In genomic region chr9:129720865-129721545, GRCh38 we compare ENCODE assay signal across 3 cellular contexts.
TF ChIP-seq lines count a peak whose summit lies in the region.

No MANE protein-coding gene starts in this region.

TF ChIP-seq in A549, 52 proteins besides CTCF, POLR2A, EP300 and RAD21:
- no peak for TF ChIP-seq RFX5 (IDR thresholded peaks at IDR 0.05)
- no peak for TF ChIP-seq RNF2 (IDR thresholded peaks at IDR 0.05; ENCODE audit: borderline replicate concordance, low read depth)
- TF ChIP-seq TFCP2L1 (CRISPR knock-in tag; IDR thresholded peaks at IDR 0.05): no peak
- no peak for TF ChIP-seq REST (IDR thresholded peaks at IDR 0.05)
- TF ChIP-seq HOXA7 (CRISPR knock-in tag; IDR thresholded peaks at IDR 0.05): no peak
- no peak for TF ChIP-seq NR3C1 (IDR thresholded peaks at IDR 0.05)
- TF ChIP-seq FOSL2 (IDR thresholded peaks at IDR 0.05): no peak
- no peak for TF ChIP-seq FOSL2 (CRISPR knock-in tag; IDR thresholded peaks at IDR 0.05)

TF ChIP-seq in K562, 482 proteins besides CTCF, POLR2A, EP300 and RAD21 (continues in another document):
- TF ChIP-seq ZNF584 (CRISPR knock-in tag; IDR thresholded peaks at IDR 0.05; ENCODE audit: low read depth) (no peak), STAG1 (CRISPR knock-in tag; IDR thresholded peaks at IDR 0.05; ENCODE audit: borderline replicate concordance) (peak; percentile 40; the same call in 1 of the 2 replicates), ESRRB (CRISPR knock-in tag; IDR thresholded peaks at IDR 0.05; ENCODE audit: borderline replicate concordance) (no peak), XRCC3 (IDR thresholded peaks at IDR 0.05) (no peak), FOXJ3 (CRISPR knock-in tag; IDR thresholded peaks at IDR 0.05) (no peak), MTA2 (IDR thresholded peaks at IDR 0.05; ENCODE audit: low read depth) (no peak), ZNF696 (CRISPR knock-in tag; conservative IDR thresholded peaks at IDR 0.05) (no peak), ZNF354B (CRISPR knock-in tag; IDR thresholded peaks at IDR 0.05) (no peak), ZNF76 (CRISPR knock-in tag; IDR thresholded peaks at IDR 0.05; ENCODE audit: borderline replicate concordance) (no peak), HOXB6 (CRISPR knock-in tag; IDR thresholded peaks at IDR 0.05; ENCODE audit: borderline replicate concordance) (no peak), ZNF324 (CRISPR knock-in tag; IDR thresholded peaks at IDR 0.05) (no peak), ZNF263 (CRISPR knock-in tag; IDR thresholded peaks at IDR 0.05; ENCODE audit: borderline replicate concordance) (0 out of 2 replicates have a peak, but pooled peaks have one; percentile 16), JUN (IDR thresholded peaks at IDR 0.05; ENCODE audit: borderline replicate concordance, low read depth, low read length) (no peak), JUN (CRISPR knock-in tag; IDR thresholded peaks at IDR 0.05; ENCODE audit: borderline replicate concordance) (peak; percentile 32; the same call in 1 of the 2 replicates), STAT5B (CRISPR knock-in tag; IDR thresholded peaks at IDR 0.05) (no peak), RREB1 (CRISPR knock-in tag; IDR thresholded peaks at IDR 0.05) (no peak), GTF2F1 (IDR thresholded peaks at IDR 0.05; ENCODE audit: low read depth, low read length) (no peak), C11orf30 (IDR thresholded peaks at IDR 0.05; ENCODE audit: low read depth) (no peak), HMG20B (CRISPR knock-in tag; IDR thresholded peaks at IDR 0.05) (no peak), SMARCA5 (IDR thresholded peaks at IDR 0.05) (no peak), DEAF1 (CRISPR knock-in tag; IDR thresholded peaks at IDR 0.05) (0 out of 2 replicates have a peak, but pooled peaks have one; percentile 7), ZNF146 (CRISPR knock-in tag; IDR thresholded peaks at IDR 0.05; ENCODE audit: unreplicated experiment) (no peak), ZNF224 (CRISPR knock-in tag; IDR thresholded peaks at IDR 0.05) (no peak), ZBTB8A (IDR thresholded peaks at IDR 0.05; ENCODE audit: partially characterized antibody) (no peak), CTBP1 (IDR thresholded peaks at IDR 0.05; ENCODE audit: borderline replicate concordance) (peak; percentile 24; the same call in 1 of the 2 replicates), SIN3A (IDR thresholded peaks at IDR 0.05; ENCODE audit: borderline replicate concordance in 2 of 2, control insufficient read depth in 1 of 2, low read depth in 2 of 2, low read length in 2 of 2) (no peak), L3MBTL2 (IDR thresholded peaks at IDR 0.05) (peak; percentile 10; the same call in 1 of the 2 replicates)

TF ChIP-seq in GM12891, 5 proteins besides CTCF, POLR2A, EP300 and RAD21:
- no peak for TF ChIP-seq SPI1 (IDR thresholded peaks at IDR 0.05; ENCODE audit: low read depth, low read length)
- TF ChIP-seq TAF1 (IDR thresholded peaks at IDR 0.05; ENCODE audit: low read depth, low read length): no peak
- no peak for TF ChIP-seq POLR2AphosphoS5 (IDR thresholded peaks at IDR 0.05; ENCODE audit: low read depth, low read length)
- TF ChIP-seq POU2F2 (IDR thresholded peaks at IDR 0.05; ENCODE audit: low read depth, low read length): no peak
- TF ChIP-seq PAX5 (IDR thresholded peaks at IDR 0.05; ENCODE audit: insufficient read depth, low read length, severe bottlenecking): no peak
